In genomic region chr4:39406763-39407583, GRCh38 we compare ENCODE assay signal across 1 cellular context.
TF ChIP-seq lines count a peak whose summit lies in the region.

Gene KLB (plus strand): TSS chr4:39406930. CDS start chr4:39406950, 20 bp downstream.

TF ChIP-seq in A549, 52 proteins besides CTCF, POLR2A, EP300 and RAD21 (continued from another document):
- TF ChIP-seq, protein P1, sequence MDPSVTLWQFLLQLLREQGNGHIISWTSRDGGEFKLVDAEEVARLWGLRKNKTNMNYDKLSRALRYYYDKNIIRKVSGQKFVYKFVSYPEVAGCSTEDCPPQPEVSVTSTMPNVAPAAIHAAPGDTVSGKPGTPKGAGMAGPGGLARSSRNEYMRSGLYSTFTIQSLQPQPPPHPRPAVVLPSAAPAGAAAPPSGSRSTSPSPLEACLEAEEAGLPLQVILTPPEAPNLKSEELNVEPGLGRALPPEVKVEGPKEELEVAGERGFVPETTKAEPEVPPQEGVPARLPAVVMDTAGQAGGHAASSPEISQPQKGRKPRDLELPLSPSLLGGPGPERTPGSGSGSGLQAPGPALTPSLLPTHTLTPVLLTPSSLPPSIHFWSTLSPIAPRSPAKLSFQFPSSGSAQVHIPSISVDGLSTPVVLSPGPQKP (IDR thresholded peaks at IDR 0.05; ENCODE audit: low read depth, low read length): no peak
- TF ChIP-seq FOXS1 (CRISPR knock-in tag; IDR thresholded peaks at IDR 0.05) (no peak), NR3C1 (IDR thresholded peaks at IDR 0.05) (no peak), KDM5A (IDR thresholded peaks at IDR 0.05) (no peak), HOXB13 (CRISPR knock-in tag; IDR thresholded peaks at IDR 0.05; ENCODE audit: low read depth) (no peak), FOSL2 (IDR thresholded peaks at IDR 0.05) (no peak), FOSL2 (CRISPR knock-in tag; IDR thresholded peaks at IDR 0.05) (no peak), ZC3H11A (IDR thresholded peaks at IDR 0.05) (no peak), NFE2L2 (conservative IDR thresholded peaks at IDR 0.05; ENCODE audit: low read length) (no peak), CHD2 (IDR thresholded peaks at IDR 0.05; ENCODE audit: low read length, partially characterized antibody) (no peak), RNF2 (IDR thresholded peaks at IDR 0.05; ENCODE audit: borderline replicate concordance, low read depth) (no peak), CBX8 (IDR thresholded peaks at IDR 0.05) (no peak), HDAC2 (IDR thresholded peaks at IDR 0.05) (no peak)
- TF ChIP-seq, protein P2, sequence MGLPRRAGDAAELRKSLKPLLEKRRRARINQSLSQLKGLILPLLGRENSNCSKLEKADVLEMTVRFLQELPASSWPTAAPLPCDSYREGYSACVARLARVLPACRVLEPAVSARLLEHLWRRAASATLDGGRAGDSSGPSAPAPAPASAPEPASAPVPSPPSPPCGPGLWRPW (IDR thresholded peaks at IDR 0.05): no peak
TF ChIP-seq in A549: peak in this region for 0.
